In the genomic region with DNA sequence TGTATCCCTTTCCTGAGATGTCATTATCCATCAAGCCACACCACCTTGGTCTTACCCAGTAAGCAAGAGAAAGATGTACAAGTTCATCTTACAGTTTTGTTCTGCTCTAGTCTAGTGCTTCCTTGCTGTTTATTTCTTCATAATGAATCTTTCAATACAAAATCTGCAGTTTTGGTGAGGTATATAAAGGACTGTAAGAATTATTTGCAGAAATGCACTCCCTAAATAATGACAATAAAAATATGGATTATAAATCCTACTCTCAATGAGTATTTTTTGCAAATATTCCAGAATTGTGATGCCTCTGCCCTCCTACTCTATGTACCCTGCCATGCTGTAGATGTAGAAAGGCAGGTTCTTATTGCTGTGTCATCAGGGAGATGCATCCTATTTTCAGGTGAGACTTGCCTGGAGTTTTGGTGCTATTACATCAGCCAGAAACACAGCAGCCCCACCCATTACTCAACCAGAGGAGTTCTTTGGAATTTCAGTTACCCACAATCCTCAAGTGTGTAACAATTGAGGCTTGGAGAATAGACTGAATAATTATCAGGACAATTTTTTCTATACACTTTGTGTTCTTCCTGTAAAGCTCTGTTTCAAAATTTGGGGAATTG, we compare ENCODE assay signal across 1 cellular context.
TF ChIP-seq lines count a peak whose summit lies in the region.

A gene with protein sequence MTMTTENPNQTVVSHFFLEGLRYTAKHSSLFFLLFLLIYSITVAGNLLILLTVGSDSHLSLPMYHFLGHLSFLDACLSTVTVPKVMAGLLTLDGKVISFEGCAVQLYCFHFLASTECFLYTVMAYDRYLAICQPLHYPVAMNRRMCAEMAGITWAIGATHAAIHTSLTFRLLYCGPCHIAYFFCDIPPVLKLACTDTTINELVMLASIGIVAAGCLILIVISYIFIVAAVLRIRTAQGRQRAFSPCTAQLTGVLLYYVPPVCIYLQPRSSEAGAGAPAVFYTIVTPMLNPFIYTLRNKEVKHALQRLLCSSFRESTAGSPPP (minus strand): TSS at position 51 of the 617 bp plus-strand sequence. CDS start 117 bp downstream, outside the sequence.

TF ChIP-seq in K562, 482 proteins besides CTCF, POLR2A, EP300 and RAD21:
- no peak for TF ChIP-seq ZNF175 (CRISPR knock-in tag; IDR thresholded peaks at IDR 0.05; ENCODE audit: low read depth)
- peak; percentile 13; the same call in 1 of the 2 replicates for TF ChIP-seq ZNF316 (IDR thresholded peaks at IDR 0.05)
- TF ChIP-seq NFE2 (IDR thresholded peaks at IDR 0.05; ENCODE audit: low read depth), result peak; percentile 35; the same call in 1 of the 2 replicates
- no peak for TF ChIP-seq CBFA2T2 (conservative IDR thresholded peaks at IDR 0.05)
- no peak for TF ChIP-seq ARNT (IDR thresholded peaks at IDR 0.05)
- TF ChIP-seq WHSC1 (IDR thresholded peaks at IDR 0.05; ENCODE audit: low read length), result no peak
- no peak for TF ChIP-seq ZKSCAN1 (IDR thresholded peaks at IDR 0.05; ENCODE audit: low read depth, low read length)
- peak; percentile 16; the same call in 1 of the 2 replicates for TF ChIP-seq JUND (IDR thresholded peaks at IDR 0.05; ENCODE audit: borderline replicate concordance, low read depth, low read length)
- TF ChIP-seq JUND (tag; IDR thresholded peaks at IDR 0.05; ENCODE audit: borderline replicate concordance, low read depth, low read length), result no peak
- TF ChIP-seq, protein P1, sequence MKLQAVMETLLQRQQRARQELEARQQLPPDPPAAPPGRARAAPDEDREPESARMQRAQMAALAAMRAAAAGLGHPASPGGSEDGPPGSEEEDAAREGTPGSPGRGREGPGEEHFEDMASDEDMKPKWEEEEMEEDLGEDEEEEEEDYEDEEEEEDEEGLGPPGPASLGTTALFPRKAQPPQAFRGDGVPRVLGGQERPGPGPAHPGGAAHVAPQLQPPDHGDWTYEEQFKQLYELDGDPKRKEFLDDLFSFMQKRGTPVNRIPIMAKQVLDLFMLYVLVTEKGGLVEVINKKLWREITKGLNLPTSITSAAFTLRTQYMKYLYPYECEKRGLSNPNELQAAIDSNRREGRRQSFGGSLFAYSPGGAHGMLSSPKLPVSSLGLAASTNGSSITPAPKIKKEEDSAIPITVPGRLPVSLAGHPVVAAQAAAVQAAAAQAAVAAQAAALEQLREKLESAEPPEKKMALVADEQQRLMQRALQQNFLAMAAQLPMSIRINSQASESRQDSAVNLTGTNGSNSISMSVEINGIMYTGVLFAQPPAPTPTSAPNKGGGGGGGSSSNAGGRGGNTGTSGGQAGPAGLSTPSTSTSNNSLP (IDR thresholded peaks at IDR 0.05; ENCODE audit: borderline replicate concordance, low read depth, low read length), result no peak
- no peak for TF ChIP-seq CHD4 (IDR thresholded peaks at IDR 0.05; ENCODE audit: insufficient read depth, insufficient replicate concordance, low read depth, low read length, poor library complexity, severe bottlenecking)
- peak; percentile 61 to 75; a peak in 2 of 4 replicates for TF ChIP-seq TRIM24 (IDR thresholded peaks at IDR 0.05)
- no peak for TF ChIP-seq NFRKB (IDR thresholded peaks at IDR 0.05; ENCODE audit: low read depth)
- no peak for TF ChIP-seq ZNF134 (CRISPR knock-in tag; conservative IDR thresholded peaks at IDR 0.05)
- TF ChIP-seq MCM5 (IDR thresholded peaks at IDR 0.05; ENCODE audit: low read depth), result no peak
- no peak for TF ChIP-seq ZNF347 (CRISPR knock-in tag; IDR thresholded peaks at IDR 0.05; ENCODE audit: low read depth)
- TF ChIP-seq, protein P2, sequence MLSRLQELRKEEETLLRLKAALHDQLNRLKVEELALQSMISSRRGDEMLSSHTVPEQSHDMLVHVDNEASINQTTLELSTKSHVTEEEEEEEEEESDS (CRISPR knock-in tag; IDR thresholded peaks at IDR 0.05), result no peak
- TF ChIP-seq HNRNPLL (IDR thresholded peaks at IDR 0.05; ENCODE audit: low read depth, low read length, poor library complexity, severe bottlenecking), result no peak
- TF ChIP-seq, protein P3, sequence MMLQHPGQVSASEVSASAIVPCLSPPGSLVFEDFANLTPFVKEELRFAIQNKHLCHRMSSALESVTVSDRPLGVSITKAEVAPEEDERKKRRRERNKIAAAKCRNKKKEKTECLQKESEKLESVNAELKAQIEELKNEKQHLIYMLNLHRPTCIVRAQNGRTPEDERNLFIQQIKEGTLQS (IDR thresholded peaks at IDR 0.05), result peak; percentile 38; the same call in 1 of the 2 replicates
- TF ChIP-seq, protein P3 (CRISPR knock-in tag; conservative IDR thresholded peaks at IDR 0.05), result no peak
- TF ChIP-seq SP2 (IDR thresholded peaks at IDR 0.05; ENCODE audit: extremely low read depth, low read depth, low read length, poor library complexity, severe bottlenecking), result no peak
- no peak for TF ChIP-seq NR4A1 (CRISPR knock-in tag; IDR thresholded peaks at IDR 0.05)
- no peak for TF ChIP-seq NR4A1 (tag; IDR thresholded peaks at IDR 0.05)
- 0 out of 2 replicates have a peak, but pooled peaks have one; percentile 22 for TF ChIP-seq POLR2H (tag; IDR thresholded peaks at IDR 0.05; ENCODE audit: low read depth)
- no peak for TF ChIP-seq DACH1 (IDR thresholded peaks at IDR 0.05; ENCODE audit: partially characterized antibody)
- TF ChIP-seq CBX2 (IDR thresholded peaks at IDR 0.05; ENCODE audit: insufficient read depth, low read length, poor library complexity, severe bottlenecking), result no peak
- peak; percentile 25; the same call in 1 of the 2 replicates for TF ChIP-seq L3MBTL2 (IDR thresholded peaks at IDR 0.05)
- peak; percentile 81 for TF ChIP-seq ZEB2 (IDR thresholded peaks at IDR 0.05)
- no peak for TF ChIP-seq POLR2AphosphoS5 (IDR thresholded peaks at IDR 0.05; ENCODE audit: control insufficient read depth, insufficient read depth, low read depth, low read length)
- TF ChIP-seq, protein P4, sequence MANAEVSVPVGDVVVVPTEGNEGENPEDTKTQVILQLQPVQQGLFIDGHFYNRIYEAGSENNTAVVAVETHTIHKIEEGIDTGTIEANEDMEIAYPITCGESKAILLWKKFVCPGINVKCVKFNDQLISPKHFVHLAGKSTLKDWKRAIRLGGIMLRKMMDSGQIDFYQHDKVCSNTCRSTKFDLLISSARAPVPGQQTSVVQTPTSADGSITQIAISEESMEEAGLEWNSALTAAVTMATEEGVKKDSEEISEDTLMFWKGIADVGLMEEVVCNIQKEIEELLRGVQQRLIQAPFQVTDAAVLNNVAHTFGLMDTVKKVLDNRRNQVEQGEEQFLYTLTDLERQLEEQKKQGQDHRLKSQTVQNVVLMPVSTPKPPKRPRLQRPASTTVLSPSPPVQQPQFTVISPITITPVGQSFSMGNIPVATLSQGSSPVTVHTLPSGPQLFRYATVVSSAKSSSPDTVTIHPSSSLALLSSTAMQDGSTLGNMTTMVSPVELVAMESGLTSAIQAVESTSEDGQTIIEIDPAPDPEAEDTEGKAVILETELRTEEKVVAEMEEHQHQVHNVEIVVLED (CRISPR knock-in tag; IDR thresholded peaks at IDR 0.05), result no peak
- peak; percentile 69 for TF ChIP-seq CTBP1 (IDR thresholded peaks at IDR 0.05; ENCODE audit: borderline replicate concordance)
- no peak for TF ChIP-seq CEBPG (CRISPR knock-in tag; IDR thresholded peaks at IDR 0.05)
- TF ChIP-seq CEBPG (tag; conservative IDR thresholded peaks at IDR 0.05 in 1 of 2, IDR thresholded peaks at IDR 0.05 in 1 of 2), result peak in 1 of 2 experiments; percentile 57; a peak in 2 of 4 replicates
- TF ChIP-seq POLR2AphosphoS2 (IDR thresholded peaks at IDR 0.05; ENCODE audit: low read length), result no peak
- TF ChIP-seq, protein P5, sequence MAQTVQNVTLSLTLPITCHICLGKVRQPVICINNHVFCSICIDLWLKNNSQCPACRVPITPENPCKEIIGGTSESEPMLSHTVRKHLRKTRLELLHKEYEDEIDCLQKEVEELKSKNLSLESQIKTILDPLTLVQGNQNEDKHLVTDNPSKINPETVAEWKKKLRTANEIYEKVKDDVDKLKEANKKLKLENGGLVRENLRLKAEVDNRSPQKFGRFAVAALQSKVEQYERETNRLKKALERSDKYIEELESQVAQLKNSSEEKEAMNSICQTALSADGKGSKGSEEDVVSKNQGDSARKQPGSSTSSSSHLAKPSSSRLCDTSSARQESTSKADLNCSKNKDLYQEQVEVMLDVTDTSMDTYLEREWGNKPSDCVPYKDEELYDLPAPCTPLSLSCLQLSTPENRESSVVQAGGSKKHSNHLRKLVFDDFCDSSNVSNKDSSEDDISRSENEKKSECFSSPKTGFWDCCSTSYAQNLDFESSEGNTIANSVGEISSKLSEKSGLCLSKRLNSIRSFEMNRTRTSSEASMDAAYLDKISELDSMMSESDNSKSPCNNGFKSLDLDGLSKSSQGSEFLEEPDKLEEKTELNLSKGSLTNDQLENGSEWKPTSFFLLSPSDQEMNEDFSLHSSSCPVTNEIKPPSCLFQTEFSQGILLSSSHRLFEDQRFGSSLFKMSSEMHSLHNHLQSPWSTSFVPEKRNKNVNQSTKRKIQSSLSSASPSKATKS (CRISPR knock-in tag; IDR thresholded peaks at IDR 0.05), result no peak
- no peak for TF ChIP-seq U2AF1 (optimal IDR thresholded peaks at IDR 0.05; ENCODE audit: low read depth, low read length)
- TF ChIP-seq SPI1 (IDR thresholded peaks at IDR 0.05; ENCODE audit: borderline replicate concordance, low read depth, low read length), result no peak
- peak; percentile 54; the same call in 1 of the 2 replicates for TF ChIP-seq C11orf30 (IDR thresholded peaks at IDR 0.05; ENCODE audit: low read depth)
- TF ChIP-seq, protein P6, sequence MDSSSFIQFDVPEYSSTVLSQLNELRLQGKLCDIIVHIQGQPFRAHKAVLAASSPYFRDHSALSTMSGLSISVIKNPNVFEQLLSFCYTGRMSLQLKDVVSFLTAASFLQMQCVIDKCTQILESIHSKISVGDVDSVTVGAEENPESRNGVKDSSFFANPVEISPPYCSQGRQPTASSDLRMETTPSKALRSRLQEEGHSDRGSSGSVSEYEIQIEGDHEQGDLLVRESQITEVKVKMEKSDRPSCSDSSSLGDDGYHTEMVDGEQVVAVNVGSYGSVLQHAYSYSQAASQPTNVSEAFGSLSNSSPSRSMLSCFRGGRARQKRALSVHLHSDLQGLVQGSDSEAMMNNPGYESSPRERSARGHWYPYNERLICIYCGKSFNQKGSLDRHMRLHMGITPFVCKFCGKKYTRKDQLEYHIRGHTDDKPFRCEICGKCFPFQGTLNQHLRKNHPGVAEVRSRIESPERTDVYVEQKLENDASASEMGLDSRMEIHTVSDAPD (CRISPR knock-in tag; IDR thresholded peaks at IDR 0.05), result no peak
- no peak for TF ChIP-seq BRCA1 (IDR thresholded peaks at IDR 0.05)
- no peak for TF ChIP-seq BRCA1 (CRISPR knock-in tag; IDR thresholded peaks at IDR 0.05)
- no peak for TF ChIP-seq ZNF12 (CRISPR knock-in tag; IDR thresholded peaks at IDR 0.05)
- TF ChIP-seq SMARCE1 (IDR thresholded peaks at IDR 0.05), result no peak
- TF ChIP-seq, protein P7, sequence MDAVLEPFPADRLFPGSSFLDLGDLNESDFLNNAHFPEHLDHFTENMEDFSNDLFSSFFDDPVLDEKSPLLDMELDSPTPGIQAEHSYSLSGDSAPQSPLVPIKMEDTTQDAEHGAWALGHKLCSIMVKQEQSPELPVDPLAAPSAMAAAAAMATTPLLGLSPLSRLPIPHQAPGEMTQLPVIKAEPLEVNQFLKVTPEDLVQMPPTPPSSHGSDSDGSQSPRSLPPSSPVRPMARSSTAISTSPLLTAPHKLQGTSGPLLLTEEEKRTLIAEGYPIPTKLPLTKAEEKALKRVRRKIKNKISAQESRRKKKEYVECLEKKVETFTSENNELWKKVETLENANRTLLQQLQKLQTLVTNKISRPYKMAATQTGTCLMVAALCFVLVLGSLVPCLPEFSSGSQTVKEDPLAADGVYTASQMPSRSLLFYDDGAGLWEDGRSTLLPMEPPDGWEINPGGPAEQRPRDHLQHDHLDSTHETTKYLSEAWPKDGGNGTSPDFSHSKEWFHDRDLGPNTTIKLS (IDR thresholded peaks at IDR 0.05; ENCODE audit: borderline replicate concordance, low read depth), result no peak
- no peak for TF ChIP-seq GABPB1 (CRISPR knock-in tag; IDR thresholded peaks at IDR 0.05)
- TF ChIP-seq ELF2 (CRISPR knock-in tag; IDR thresholded peaks at IDR 0.05), result no peak
- no peak for TF ChIP-seq TRIM28 (IDR thresholded peaks at IDR 0.05)
- TF ChIP-seq SOX6 (IDR thresholded peaks at IDR 0.05), result 0 out of 2 replicates have a peak, but pooled peaks have one; percentile 28
- TF ChIP-seq MAFK (IDR thresholded peaks at IDR 0.05; ENCODE audit: low read length), result no peak
- TF ChIP-seq, protein P8, sequence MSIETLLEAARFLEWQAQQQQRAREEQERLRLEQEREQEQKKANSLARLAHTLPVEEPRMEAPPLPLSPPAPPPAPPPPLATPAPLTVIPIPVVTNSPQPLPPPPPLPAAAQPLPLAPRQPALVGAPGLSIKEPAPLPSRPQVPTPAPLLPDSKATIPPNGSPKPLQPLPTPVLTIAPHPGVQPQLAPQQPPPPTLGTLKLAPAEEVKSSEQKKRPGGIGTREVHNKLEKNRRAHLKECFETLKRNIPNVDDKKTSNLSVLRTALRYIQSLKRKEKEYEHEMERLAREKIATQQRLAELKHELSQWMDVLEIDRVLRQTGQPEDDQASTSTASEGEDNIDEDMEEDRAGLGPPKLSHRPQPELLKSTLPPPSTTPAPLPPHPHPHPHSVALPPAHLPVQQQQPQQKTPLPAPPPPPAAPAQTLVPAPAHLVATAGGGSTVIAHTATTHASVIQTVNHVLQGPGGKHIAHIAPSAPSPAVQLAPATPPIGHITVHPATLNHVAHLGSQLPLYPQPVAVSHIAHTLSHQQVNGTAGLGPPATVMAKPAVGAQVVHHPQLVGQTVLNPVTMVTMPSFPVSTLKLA (conservative IDR thresholded peaks at IDR 0.05), result no peak
